22 cellular contexts compared by ENCODE assay signal in genomic region chr14:93266127-93266526, GRCh38.
"Had no signal": no experiment of that assay in that cellular context is flagged by ENCODE, and none has a peak within 500 bp of the region (broad histone marks: within the 10 kb centered on the region; RNA-seq: fewer than 3 reads in every experiment).

No MANE protein-coding gene starts in this region.

- H3K4me3 Mint-ChIP-seq: activated CD4-positive, alpha-beta T cell treated with anti-CD3 and anti-CD28 coated beads for 36 hours; activated CD8-positive, alpha-beta T cell treated with anti-CD3 and anti-CD28 coated beads for 36 hours; activated naive CD8-positive, alpha-beta T cell treated with anti-CD3 and anti-CD28 coated beads, Interleukin-2, amount 10 ng/mL, durations not matched to agents 7 days and 5 days; central memory CD8-positive, alpha-beta T cell; T-helper 1 cell treated with Interleukin-12 subunit alpha and Interleukin-12 subunit beta and Interleukin-4 antibody, amounts not matched to agents 30 μg/mL and 1 μg/mL, for 36 hours had no signal

- H3K27ac ChIP-seq: adrenal gland, breast epithelium, WERI-Rb-1 had no signal

- H3K9me3 Mint-ChIP-seq: activated CD8-positive, alpha-beta T cell treated with anti-CD3 and anti-CD28 coated beads for 36 hours; activated naive CD8-positive, alpha-beta T cell treated with anti-CD3 and anti-CD28 coated beads, Interleukin-2, amount 10 ng/mL, durations not matched to agents 7 days and 5 days; central memory CD8-positive, alpha-beta T cell; T-helper 1 cell treated with Interleukin-12 subunit alpha and Interleukin-12 subunit beta and Interleukin-4 antibody, amounts not matched to agents 30 μg/mL and 1 μg/mL, for 36 hours had no signal

- H3K27ac Mint-ChIP-seq: activated CD4-positive, alpha-beta T cell treated with anti-CD3 and anti-CD28 coated beads for 36 hours; activated CD8-positive, alpha-beta T cell treated with anti-CD3 and anti-CD28 coated beads for 36 hours; activated naive CD8-positive, alpha-beta T cell treated with anti-CD3 and anti-CD28 coated beads, Interleukin-2, amount 10 ng/mL, durations not matched to agents 7 days and 5 days; T-helper 1 cell treated with Interleukin-12 subunit alpha and Interleukin-12 subunit beta and Interleukin-4 antibody, amounts not matched to agents 30 μg/mL and 1 μg/mL, for 36 hours had no signal

- DNase-seq: activated CD4-positive, alpha-beta T cell treated with anti-CD3 and anti-CD28 coated beads for 36 hours; activated CD4-positive, alpha-beta T cell treated with anti-CD3 and anti-CD28 coated beads, Interleukin-2, amount 50 U/mL, for 1 hour; activated CD8-positive, alpha-beta memory T cell treated with anti-CD3 and anti-CD28 coated beads, Interleukin-2, amount 50 U/mL, for 4 hours; activated CD8-positive, alpha-beta T cell treated with anti-CD3 and anti-CD28 coated beads for 36 hours; activated naive CD4-positive, alpha-beta T cell treated with anti-CD3 and anti-CD28 coated beads, Interleukin-2, amount 50 U/mL, for 16 hours; activated naive CD8-positive, alpha-beta T cell treated with anti-CD3 and anti-CD28 coated beads, Interleukin-2, amount 10 ng/mL, durations not matched to agents 7 days and 5 days; activated T-cell treated with anti-CD3 and anti-CD28 coated beads, Interleukin-2, amount 50 U/mL, for 1 hour; adrenal gland; anterior cingulate cortex; Kasumi-1; NCI-H1048; NCI-H146; NCI-H187 treated with DMSO at 0.1 percent for 48 hours; NCI-H2081 treated with DMSO at 0.1 percent for 48 hours; NCI-H446; NCI-H524; PC-3; SHP77 treated with DMSO at 0.1 percent for 48 hours; WERI-Rb-1 had no signal

- H3K27me3 ChIP-seq: adrenal gland, breast epithelium had no signal

- H3K9me3 ChIP-seq: adrenal gland, breast epithelium had no signal

- H3K4me1 ChIP-seq: breast epithelium had no signal

- H3K27me3 Mint-ChIP-seq: activated CD4-positive, alpha-beta T cell treated with anti-CD3 and anti-CD28 coated beads for 36 hours; activated CD8-positive, alpha-beta T cell treated with anti-CD3 and anti-CD28 coated beads for 36 hours; activated naive CD8-positive, alpha-beta T cell treated with anti-CD3 and anti-CD28 coated beads, Interleukin-2, amount 10 ng/mL, durations not matched to agents 7 days and 5 days; central memory CD8-positive, alpha-beta T cell had no signal
